In the genomic region with DNA sequence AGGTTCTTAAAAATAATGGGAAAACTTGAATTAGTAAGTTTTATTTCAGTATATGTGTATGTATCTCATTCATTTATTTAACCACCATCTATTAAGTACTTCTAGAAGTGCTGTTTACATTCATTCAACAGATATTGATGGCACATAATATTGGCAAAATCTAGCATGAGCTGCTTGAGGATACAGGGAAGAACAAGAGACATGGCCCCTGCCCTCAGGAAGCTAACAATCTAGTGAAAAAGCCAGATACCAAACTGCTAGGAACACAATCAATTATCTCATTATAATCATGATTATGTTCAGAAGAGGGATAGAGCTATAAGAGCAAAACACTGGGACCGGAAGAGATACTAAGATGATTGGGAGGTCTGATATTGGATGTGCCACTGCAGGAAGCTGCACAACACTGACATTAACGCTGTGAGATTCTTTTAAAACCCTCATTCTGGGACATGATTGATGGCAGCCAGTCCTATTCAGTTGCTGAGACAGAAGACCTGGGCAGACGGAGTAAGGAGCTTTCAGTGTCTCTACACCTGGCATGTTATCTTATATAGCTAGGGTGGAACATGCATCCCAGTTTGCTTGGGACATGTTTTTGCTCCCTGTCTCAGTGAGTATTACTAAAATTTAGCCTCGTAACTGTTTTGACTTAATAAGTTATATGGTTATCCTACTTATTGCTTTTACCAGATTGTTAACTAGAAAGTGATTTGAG, we compare ENCODE assay signal across 22 cellular contexts.
DNase-seq lines count a peak whose midpoint lies in the region; ATAC-seq, FAIRE-seq and TF ChIP-seq lines count a peak whose summit lies in the region.
"Had no signal": no experiment of that assay in that cellular context is flagged by ENCODE, and none has a peak within 500 bp of the region (broad histone marks: within the 10 kb centered on the region; RNA-seq: fewer than 3 reads in every experiment).

No MANE protein-coding gene starts in this region.

- no peak overlapping the region for H3K4me2 ChIP-seq in K562 (ENCODE audit: insufficient read depth, low read length)
- H3K4me2 ChIP-seq: BLaER1 treated with 17β-estradiol and CSF1 and Interleukin-3, amounts not matched to agents 10 nM and 100 nM had no signal

- H3K9me3 ChIP-seq in K562 (replicated peaks; ENCODE audit: control insufficient read depth, insufficient read depth, low read depth, low read length), result no peaks in the 10 kb centered on the region; the same call in 1 of the 2 replicates
- H3K9me3 ChIP-seq: Caco-2 had no signal

- in situ Hi-C loops in K562 (cut with MboI), result loop anchor here (25.0 kb wide), 1 partner anchor 979 kb away; the partner anchor contains the start of gene G6PC2

- H3K79me2 ChIP-seq in K562 (ENCODE audit: control insufficient read depth, insufficient read depth, low read length), result peaks cover 96% of the 10 kb centered on the region

- H3K9me1 ChIP-seq in K562 (ENCODE audit: control insufficient read depth, insufficient read depth, low read length), result no peaks in the 10 kb centered on the region

- intact Hi-C loops in K562 (cut with micrococcal nuclease), result no loop called here

- no TSS peak for BruUV-seq in K562 (replicated peaks; lab: Mats Ljungman, UMichigan)

- DNase-seq in NCI-H2171 treated with DMSO at 0.1 percent for 48 hours (lab: John Stamatoyannopoulos, UW) (peak; percentile 22), NCI-H2171 (lab: John Stamatoyannopoulos, UW) (no peak), NCI-H2227 (lab: John Stamatoyannopoulos, UW; ENCODE audit: unreplicated experiment) (peak; percentile 28), NCI-H2227 treated with DMSO at 0.1 percent for 48 hours (lab: John Stamatoyannopoulos, UW) (peak; percentile 42), K562 (ENCODE audit: extremely low read depth in 1 of 4, low spot score in 3 of 4) (no peak), progenitor cell of endocrine pancreas (ENCODE audit: low spot score, unreplicated experiment) (no peak), activated gamma-delta T cell treated with Interleukin-2 at 50 U/mL for 16 hours (no peak)
- DNase-seq: 8988T; ACHN; Caco-2; Calu3; CD4-positive, alpha-beta T cell; CD8-positive, alpha-beta T cell; GF-D8 had no signal

- no peak overlapping the region for H3K27ac ChIP-seq in K562 (ENCODE audit: extremely low read depth, low read depth, low read length)
- H3K27ac ChIP-seq: BLaER1 treated with 17β-estradiol and CSF1 and Interleukin-3, amounts not matched to agents 10 nM and 100 nM; C4-2B had no signal

- 85% methylated on average over 4 of the region's 4 CpGs for WGBS in K562 (ENCODE audit: insufficient coverage, low coverage, missing lambda C conversion rate)

- POLR2A ChIA-PET in K562 (lab: Yijun Ruan, JAX), result interaction anchor here (0.9 to 2.1 kb wide), 4 partner anchors 9 to 49 kb away, joined by 4 to 6 read pairs (median 4); no protein-coding TSS in a partner anchor

- peak; percentile 60 for TF ChIP-seq POLR2A in K562 (conservative IDR thresholded peaks at IDR 0.05)

- H3K27me3 ChIP-seq in K562 (ENCODE audit: control insufficient read depth in 2 of 2, insufficient read depth in 2 of 2, low read length in 2 of 2), result no peaks in the 10 kb centered on the region
- H3K27me3 ChIP-seq: BLaER1 treated with 17β-estradiol and CSF1 and Interleukin-3, amounts not matched to agents 10 nM and 100 nM had no signal

- no peak overlapping the region for H3K4me3 ChIP-seq in K562
- H3K4me3 ChIP-seq: BLaER1 treated with 17β-estradiol and CSF1 and Interleukin-3, amounts not matched to agents 10 nM and 100 nM had no signal

- no peak for TF ChIP-seq EP300 in K562 (IDR thresholded peaks at IDR 0.05; ENCODE audit: low read length)

- H3K9ac ChIP-seq in K562 (ENCODE audit: insufficient read depth in 1 of 2, low read depth in 2 of 2, low read length in 2 of 2), result no peak overlapping the region
- H3K9ac ChIP-seq: BLaER1 treated with 17β-estradiol and CSF1 and Interleukin-3, amounts not matched to agents 10 nM and 100 nM had no signal

- ATAC-seq in K562 (no peak; the same call in 2 of the 3 replicates), GM19395 (IDR thresholded peaks at IDR 0.05; ENCODE audit: unreplicated experiment) (no peak)
- ATAC-seq: CD8-positive, alpha-beta T cell had no signal

- peaks cover 5% of the 10 kb centered on the region for H3K9me3 Mint-ChIP-seq in progenitor cell of endocrine pancreas (ENCODE audit: low read depth)
- H3K9me3 Mint-ChIP-seq: CD4-positive, alpha-beta T cell; CD8-positive, alpha-beta T cell had no signal

- H2AFZ ChIP-seq in K562 (ENCODE audit: low read depth, low read length), result no peak overlapping the region

- peaks cover 3% of the 10 kb centered on the region for H3K4me1 Mint-ChIP-seq in progenitor cell of endocrine pancreas (ENCODE audit: low read depth)

- H3K4me1 ChIP-seq in K562 (replicated peaks in 1 of 2; ENCODE audit: control insufficient read depth in 2 of 2, insufficient read depth in 2 of 2, low read length in 2 of 2), result no peaks in the 10 kb centered on the region; a peak in 1 of 5 replicates
- H3K4me1 ChIP-seq: BLaER1 treated with 17β-estradiol and CSF1 and Interleukin-3, amounts not matched to agents 10 nM and 100 nM; Caco-2 had no signal

- TF ChIP-seq RAD21 in K562 (CRISPR knock-in tag; conservative IDR thresholded peaks at IDR 0.05 in 1 of 2, IDR thresholded peaks at IDR 0.05 in 1 of 2), result no peak

- H3K36me3 ChIP-seq in K562 (ENCODE audit: control insufficient read depth, insufficient read depth, low read length), result peaks cover 98% of the 10 kb centered on the region
- H3K36me3 ChIP-seq: BLaER1 treated with 17β-estradiol and CSF1 and Interleukin-3, amounts not matched to agents 10 nM and 100 nM had no signal

- FAIRE-seq in K562 (lab: Jason Lieb, UNC), result peak; percentile 29
- FAIRE-seq: A204.1, D721Med, G401.6, GM12891, GM19239 had no signal

- H4K20me1 ChIP-seq in K562 (replicated peaks; ENCODE audit: control insufficient read depth, insufficient read depth, low read length), result 0 out of 2 replicates have a peak, but pooled peaks cover 14% of the 10 kb centered on the region
- H4K20me1 ChIP-seq: BLaER1 treated with 17β-estradiol and CSF1 and Interleukin-3, amounts not matched to agents 10 nM and 100 nM had no signal

- no peak for TF ChIP-seq CTCF in K562 (IDR thresholded peaks at IDR 0.05 in 2 of 3, conservative IDR thresholded peaks at IDR 0.05 in 1 of 3; ENCODE audit: insufficient read depth in 2 of 3, low read depth in 1 of 3, low read length in 3 of 3)
- TF ChIP-seq CTCF in progenitor cell of endocrine pancreas (IDR thresholded peaks at IDR 0.05; ENCODE audit: unreplicated experiment), result no peak

- H3K27me3 Mint-ChIP-seq in progenitor cell of endocrine pancreas, result no peaks in the 10 kb centered on the region
- H3K27me3 Mint-ChIP-seq: CD4-positive, alpha-beta T cell had no signal

- H3K36me3 Mint-ChIP-seq in progenitor cell of endocrine pancreas (ENCODE audit: insufficient read depth), result no peaks in the 10 kb centered on the region
- H3K36me3 Mint-ChIP-seq: CD8-positive, alpha-beta T cell had no signal

- no peak overlapping the region for H3K27ac Mint-ChIP-seq in progenitor cell of endocrine pancreas
- H3K27ac Mint-ChIP-seq: CD4-positive, alpha-beta T cell; CD8-positive, alpha-beta T cell had no signal

- no peak overlapping the region for H3K4me3 Mint-ChIP-seq in progenitor cell of endocrine pancreas (ENCODE audit: low read depth)
- H3K4me3 Mint-ChIP-seq: CD4-positive, alpha-beta T cell; CD8-positive, alpha-beta T cell had no signal

- CTCF ChIA-PET in K562 (lab: Yijun Ruan, JAX; ENCODE audit: low intra/inter-chr PET ratio), result no interaction called here

TF ChIP-seq in K562, 482 proteins besides CTCF, POLR2A, EP300 and RAD21:
- TF ChIP-seq ZNF445 (CRISPR knock-in tag; IDR thresholded peaks at IDR 0.05; ENCODE audit: low read depth) (0 out of 2 replicates have a peak, but pooled peaks have one; percentile 14), ZNF316 (IDR thresholded peaks at IDR 0.05) (peak; percentile 71), PRPF4 (IDR thresholded peaks at IDR 0.05; ENCODE audit: insufficient read depth, low read depth, low read length, poor library complexity, severe bottlenecking) (no peak), KDM2B (CRISPR knock-in tag; IDR thresholded peaks at IDR 0.05) (no peak), POLR2AphosphoS2 (IDR thresholded peaks at IDR 0.05; ENCODE audit: low read length) (peak; percentile 36; the same call in 1 of the 2 replicates), POLR2B (IDR thresholded peaks at IDR 0.05; ENCODE audit: low read depth, partially characterized antibody) (peak; percentile 49), CBX3 (IDR thresholded peaks at IDR 0.05; ENCODE audit: borderline replicate concordance in 1 of 2, low read length in 2 of 2) (peak in 1 of 2 experiments; percentile 11; a peak in 1 of 3 replicates), SUPT5H (IDR thresholded peaks at IDR 0.05) (peak; percentile 43; the same call in 1 of the 2 replicates), POLR2AphosphoS5 (IDR thresholded peaks at IDR 0.05; ENCODE audit: control insufficient read depth, insufficient read depth, low read depth, low read length) (peak; percentile 52; the same call in 1 of the 2 replicates), CREB1 (IDR thresholded peaks at IDR 0.05) (0 out of 2 replicates have a peak, but pooled peaks have one; percentile 6), CREB1 (CRISPR knock-in tag; IDR thresholded peaks at IDR 0.05) (no peak), CBX8 (IDR thresholded peaks at IDR 0.05; ENCODE audit: borderline replicate concordance, extremely low read depth, low read depth, low read length, poor library complexity, severe bottlenecking) (no peak), TRIM28 (IDR thresholded peaks at IDR 0.05) (peak; percentile 73), CHD2 (IDR thresholded peaks at IDR 0.05; ENCODE audit: low read depth, low read length) (peak; percentile 19; the same call in 1 of the 2 replicates), RBFOX2 (IDR thresholded peaks at IDR 0.05; ENCODE audit: low read depth, low read length) (peak; percentile 35)

Comparison
In these comparisons a context has a peak if more than half of its experiments do, and no peak if none do; other contexts are left out.
1. DNase-seq: peak in NCI-H2171 treated with DMSO at 0.1 percent for 48 hours (single experiment), NCI-H2227 (single experiment) and NCI-H2227 treated with DMSO at 0.1 percent for 48 hours (single experiment); none in NCI-H2171 (single experiment), K562 (0 of 4), progenitor cell of endocrine pancreas (single experiment) and activated gamma-delta T cell treated with Interleukin-2 at 50 U/mL for 16 hours (single experiment).